ENCODE assay signal across 16 cellular contexts in genomic region chr2:240810621-240811020, GRCh38. TPM values are rescaled to one million over a fixed set of nuclear protein-coding genes. Genes with fewer than 3 reads are reported as not detected.
A peak's percentile ranks its signal among the peaks of the same experiment; 100 is the strongest.
DNase-seq lines count a peak whose midpoint lies in the region; ATAC-seq, FAIRE-seq and TF ChIP-seq lines count a peak whose summit lies in the region.
"Had no signal": no experiment of that assay in that cellular context is flagged by ENCODE, and none has a peak within 500 bp of the region (broad histone marks: within the 10 kb centered on the region; RNA-seq: fewer than 3 reads in every experiment).

No MANE protein-coding gene starts in this region.

- intact Hi-C loops in kidney (cut with DNase I) = no loop called here
- intact Hi-C loops in spleen (cut with DNase I; ENCODE audit: low total_unique reads) = no loop called here

- no peak overlapping the region for H3K9ac ChIP-seq in kidney (ENCODE audit: low read length in 2 of 2)

- peaks cover 2 to 7% of the 10 kb centered on the region in 2 donors for H3K9me3 ChIP-seq in kidney (ENCODE audit: control insufficient read depth in 1 of 2, low read length in 2 of 2)
- peaks cover 0 to 38% (median 13%) of the 10 kb centered on the region in 8 donors for H3K9me3 ChIP-seq in spleen

- ATAC-seq in stimulated activated naive CD8-positive, alpha-beta T cell treated with anti-CD3 and anti-CD28 coated beads, Interleukin-15, amount 100 ng/mL, for 72 hours = no peak
- ATAC-seq in HG03342 (IDR thresholded peaks at IDR 0.05; ENCODE audit: unreplicated experiment) = no peak
- ATAC-seq in GM21825 (IDR thresholded peaks at IDR 0.05; ENCODE audit: unreplicated experiment) = no peak

- H3K4me3 ChIP-seq in kidney (ENCODE audit: low read length in 2 of 2) = no peak overlapping the region
- H3K4me3 ChIP-seq in spleen = no peak overlapping the region

- FAIRE-seq in kidney (lab: Jason Lieb, UNC) = no peak

- H3K9me3 Mint-ChIP-seq in stimulated activated naive CD8-positive, alpha-beta T cell treated with anti-CD3 and anti-CD28 coated beads, Interleukin-15, amount 100 ng/mL, for 72 hours = peaks cover 9 to 12% of the 10 kb centered on the region in 2 donors

- peaks cover 0 to 32% (median 0%) of the 10 kb centered on the region in 7 donors for H3K27me3 ChIP-seq in spleen (replicated peaks in 1 of 7)

- H3K27ac Mint-ChIP-seq in stimulated activated naive CD8-positive, alpha-beta T cell treated with anti-CD3 and anti-CD28 coated beads, Interleukin-15, amount 100 ng/mL, for 72 hours = no peak overlapping the region
- H3K27ac Mint-ChIP-seq: CD4-positive, alpha-beta memory T cell had no signal

- no peak overlapping the region for H3K27ac ChIP-seq in kidney (ENCODE audit: low read depth in 2 of 2, low read length in 2 of 2)
- H3K27ac ChIP-seq in spleen = no peak overlapping the region

- 80 to 91% (median 89%) methylated on average over 16 of the region's 16 CpGs for WGBS in spleen, 5 donors

- no peaks in the 10 kb centered on the region for H3K4me1 Mint-ChIP-seq in stimulated activated naive CD8-positive, alpha-beta T cell treated with anti-CD3 and anti-CD28 coated beads, Interleukin-15, amount 100 ng/mL, for 72 hours

- no peaks in the 10 kb centered on the region for H3K36me3 ChIP-seq in kidney (ENCODE audit: control insufficient read depth in 1 of 2, insufficient read depth in 2 of 2, low read length in 2 of 2)
- H3K36me3 ChIP-seq in spleen = no peaks in the 10 kb centered on the region

- peak; percentile 8 for DNase-seq in activated T-cell treated with anti-CD3 and anti-CD28 coated beads, Interleukin-2, amount 50 U/mL, for 1 hour
- DNase-seq in activated T-cell treated with anti-CD3 and anti-CD28 coated beads for 4 hours (no peak), D341Med (ENCODE audit: low spot score) (peak; percentile 12), kidney (peak; percentile 59), spleen (peak; percentile 63)
- DNase-seq in stimulated activated naive CD8-positive, alpha-beta T cell treated with anti-CD3 and anti-CD28 coated beads, Interleukin-15, amount 100 ng/mL, for 72 hours = no peak
- DNase-seq: Calu3; CD4-positive, alpha-beta memory T cell; NCI-H1105 treated with DMSO at 0.1 percent for 48 hours; NCI-H187; NCI-H345; NCI-H526 had no signal

- TF ChIP-seq CTCF in kidney (IDR thresholded peaks at IDR 0.05; ENCODE audit: borderline replicate concordance, extremely low read depth, insufficient read depth) (no peak), spleen (IDR thresholded peaks at IDR 0.05 in 8 of 11, conservative IDR thresholded peaks at IDR 0.05 in 3 of 11) (no peak)

- no peaks in the 10 kb centered on the region for H3K4me1 ChIP-seq in kidney (ENCODE audit: control insufficient read depth in 1 of 2, insufficient read depth in 1 of 2, low read depth in 1 of 2, low read length in 2 of 2)
- no peaks in the 10 kb centered on the region for H3K4me1 ChIP-seq in spleen

- H3K4me3 Mint-ChIP-seq in stimulated activated naive CD8-positive, alpha-beta T cell treated with anti-CD3 and anti-CD28 coated beads, Interleukin-15, amount 100 ng/mL, for 72 hours = no peak overlapping the region
- H3K4me3 Mint-ChIP-seq: CD4-positive, alpha-beta memory T cell had no signal

- TF ChIP-seq POLR2A in spleen (IDR thresholded peaks at IDR 0.05) = no peak

- H3K27me3 Mint-ChIP-seq in stimulated activated naive CD8-positive, alpha-beta T cell treated with anti-CD3 and anti-CD28 coated beads, Interleukin-15, amount 100 ng/mL, for 72 hours = peaks cover 8% of the 10 kb centered on the region

RNA-seq across cellular contexts. Expression of gene KIF1A, which starts 9.4 kb away (rescaled TPM):
- total RNA-seq in kidney (0.54 TPM), spleen (1 to 10 TPM in 2 of 7 donors, under 1 TPM in 4, not detected in 1; 0.17 to 2.0 (median 0.86) TPM)
- polyA plus RNA-seq in kidney (ENCODE audit: insufficient read depth, low read depth, low replicate concordance) (0.58 TPM), spleen (under 1 TPM; 0.02 to 0.11 (median 0.10) TPM)
- total RNA-seq: CD4-positive, alpha-beta memory T cell had no signal
- polyA plus RNA-seq: CD4-positive, alpha-beta memory T cell had no signal

RNA-seq across cellular contexts. Expression of gene AGXT, which starts 58.0 kb away (rescaled TPM):
- total RNA-seq in kidney (0.09 TPM), spleen (1 to 10 TPM in 5 of 7 donors, under 1 TPM in 1, not detected in 1; 0.70 to 4.5 (median 3.8) TPM)
- polyA plus RNA-seq in kidney (ENCODE audit: insufficient read depth, low read depth, low replicate concordance) (12.5 TPM), spleen (1 to 10 TPM in 2 of 3 donors, under 1 TPM in 1; 0.61 to 1.5 (median 1.2) TPM)
- total RNA-seq: A172; Calu3; CD4-positive, alpha-beta memory T cell had no signal
- polyA plus RNA-seq: BJ; CD4-positive, alpha-beta memory T cell had no signal

Comparison
In these comparisons a context has a peak if more than half of its experiments do, and no peak if none do; other contexts are left out.
1. DNase-seq: peak in activated T-cell treated with anti-CD3 and anti-CD28 coated beads, Interleukin-2, amount 50 U/mL, for 1 hour (single experiment), D341Med (single experiment), kidney (single experiment) and spleen (single experiment); none in activated T-cell treated with anti-CD3 and anti-CD28 coated beads for 4 hours (single experiment) and stimulated activated naive CD8-positive, alpha-beta T cell treated with anti-CD3 and anti-CD28 coated beads, Interleukin-15, amount 100 ng/mL, for 72 hours (0 of 2).